ENCODE assay signal across 8 cellular contexts in the genomic region with DNA sequence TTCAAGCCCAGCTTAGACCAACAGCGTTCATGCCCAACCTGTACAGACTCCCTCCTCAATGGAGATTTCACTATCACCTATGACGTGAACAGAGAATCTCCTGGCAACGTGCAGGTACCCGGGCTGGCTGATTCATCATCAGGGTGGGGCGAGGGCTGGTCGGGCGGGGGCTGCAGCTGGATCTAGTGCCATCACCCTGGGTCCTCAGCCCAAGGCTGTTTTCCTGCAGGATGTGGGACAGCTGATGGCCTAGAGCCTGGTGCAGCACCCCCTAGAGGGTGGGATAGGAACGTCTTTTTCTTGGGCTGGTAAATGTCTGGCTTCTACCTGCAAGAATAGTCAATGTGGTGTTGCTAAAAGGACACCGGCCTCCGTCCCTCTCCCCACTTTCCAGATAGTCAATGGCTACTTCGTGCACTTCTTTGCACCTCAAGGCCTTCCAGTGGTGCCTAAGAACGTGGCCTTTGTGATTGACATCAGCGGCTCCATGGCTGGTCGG. TPM values are rescaled to one million over a fixed set of nuclear protein-coding genes. Genes with fewer than 3 reads are reported as not detected.
DNase-seq lines count a peak whose midpoint lies in the region; ATAC-seq and TF ChIP-seq lines count a peak whose summit lies in the region.
"Had no signal": no experiment of that assay in that cellular context is flagged by ENCODE, and none has a peak within 500 bp of the region (broad histone marks: within the 10 kb centered on the region; RNA-seq: fewer than 3 reads in every experiment).

No MANE protein-coding gene starts in this region.

- no peaks in the 10 kb centered on the region for H3K27me3 ChIP-seq in GM06990 (replicated peaks; ENCODE audit: control insufficient read depth, insufficient read depth, low read length)
- no peaks in the 10 kb centered on the region for H3K27me3 ChIP-seq in neural progenitor cell
- no peaks in the 10 kb centered on the region for H3K27me3 ChIP-seq in CD4-positive, alpha-beta memory T cell (ENCODE audit: insufficient read depth, low read length)

- ATAC-seq in HG02763 (IDR thresholded peaks at IDR 0.05; ENCODE audit: unreplicated experiment), result no peak

- no peaks in the 10 kb centered on the region for H4K20me1 ChIP-seq in neural progenitor cell (ENCODE audit: low read depth)

- peak overlapping the region; percentile 17 for H2AFZ ChIP-seq in neural progenitor cell (replicated peaks)

- no peaks in the 10 kb centered on the region for H3K36me3 Mint-ChIP-seq in neural progenitor cell
- H3K36me3 Mint-ChIP-seq in CD4-positive, alpha-beta memory T cell, result no peaks in the 10 kb centered on the region

- no peak overlapping the region for H3K4me2 ChIP-seq in neural progenitor cell

- no peaks in the 10 kb centered on the region for H3K9me3 ChIP-seq in neural progenitor cell (ENCODE audit: low read depth)
- H3K9me3 ChIP-seq in CD4-positive, alpha-beta memory T cell (ENCODE audit: control insufficient read depth in 1 of 2, low read length in 2 of 2), result no peaks in the 10 kb centered on the region

- peaks cover 9% of the 10 kb centered on the region for H3K4me1 Mint-ChIP-seq in neural progenitor cell
- H3K4me1 Mint-ChIP-seq in CD4-positive, alpha-beta memory T cell, result no peaks in the 10 kb centered on the region

- no peak overlapping the region for H3K9ac ChIP-seq in neural progenitor cell

- no peaks in the 10 kb centered on the region for H3K4me1 ChIP-seq in neural progenitor cell
- H3K4me1 ChIP-seq in CD4-positive, alpha-beta memory T cell (ENCODE audit: insufficient read depth, low read length), result no peaks in the 10 kb centered on the region

- H3F3A ChIP-seq in neural progenitor cell (ENCODE audit: low read depth), result no peaks in the 10 kb centered on the region

- no peaks in the 10 kb centered on the region for H3K79me2 ChIP-seq in neural progenitor cell (ENCODE audit: low read depth)

- H3K27me3 Mint-ChIP-seq in neural progenitor cell (ENCODE audit: insufficient read depth, low read depth), result no peaks in the 10 kb centered on the region
- H3K27me3 Mint-ChIP-seq in CD4-positive, alpha-beta memory T cell, result peaks cover 0 to 1% of the 10 kb centered on the region in 2 donors

- no peak overlapping the region for H3K27ac ChIP-seq in neural progenitor cell
- no peak overlapping the region for H3K27ac ChIP-seq in CD4-positive, alpha-beta memory T cell (ENCODE audit: low read depth, low read length)

- H3K27ac Mint-ChIP-seq in neural progenitor cell, result peak overlapping the region; percentile 49
- no peak overlapping the region for H3K27ac Mint-ChIP-seq in CD4-positive, alpha-beta memory T cell

- H3K4me3 ChIP-seq in GM06990 (replicated peaks; ENCODE audit: low read depth, low read length) (no peak overlapping the region), cardiac fibroblast (replicated peaks in 1 of 2; ENCODE audit: low read depth in 2 of 2, low read length in 2 of 2) (no peak overlapping the region), neural progenitor cell (no peak overlapping the region)
- no peak overlapping the region for H3K4me3 ChIP-seq in Jurkat, Clone E6-1 (ENCODE audit: low read length)
- no peak overlapping the region for H3K4me3 ChIP-seq in CD4-positive, alpha-beta memory T cell (ENCODE audit: low read length in 2 of 2)

- intact Hi-C loops in CD4-positive, alpha-beta memory T cell (cut with micrococcal nuclease), result no loop called here

- POLR2A ChIA-PET in CD4-positive, alpha-beta memory T cell (lab: Charles Lee; ENCODE audit: partially characterized antibody), result no interaction called here

- H3K9me3 Mint-ChIP-seq in neural progenitor cell, result no peaks in the 10 kb centered on the region
- no peaks in the 10 kb centered on the region for H3K9me3 Mint-ChIP-seq in CD4-positive, alpha-beta memory T cell

- DNase-seq in GM06990 (ENCODE audit: extremely low read depth, insufficient read length) (no peak), cardiac fibroblast (ENCODE audit: low read depth in 2 of 2) (peak in 1 of 2 donors; percentile 13), neural progenitor cell (ENCODE audit: low spot score) (peak; percentile 49), DMS153 treated with DMSO at 0.1 percent for 48 hours (lab: John Stamatoyannopoulos, UW; ENCODE audit: unreplicated experiment) (no peak)
- peak; percentile 36 for DNase-seq in Jurkat, Clone E6-1 (ENCODE audit: low read depth, low spot score)
- no peak for DNase-seq in CD4-positive, alpha-beta memory T cell
- DNase-seq: left cardiac atrium had no signal

- TF ChIP-seq CTCF in GM06990 (IDR thresholded peaks at IDR 0.05; ENCODE audit: insufficient read depth, low read length, poor library complexity, severe bottlenecking), result peak; percentile 73
- TF ChIP-seq CTCF in cardiac fibroblast (IDR thresholded peaks at IDR 0.05; ENCODE audit: low read depth, low read length), result peak; percentile 50
- peak; percentile 66 for TF ChIP-seq CTCF in neural progenitor cell (IDR thresholded peaks at IDR 0.05)

- CTCF ChIA-PET in CD4-positive, alpha-beta memory T cell (lab: Charles Lee; ENCODE audit: partially characterized antibody), result interaction anchor here (0.8 to 1.0 kb wide), 3 partner anchors 8 to 60 kb away, joined by 3 to 4 read pairs (median 3); no protein-coding TSS in a partner anchor

- no peak overlapping the region for H3K4me3 Mint-ChIP-seq in neural progenitor cell
- no peak overlapping the region for H3K4me3 Mint-ChIP-seq in CD4-positive, alpha-beta memory T cell

- H3K36me3 ChIP-seq in GM06990 (ENCODE audit: control insufficient read depth, insufficient read depth, low read length), result no peaks in the 10 kb centered on the region
- H3K36me3 ChIP-seq in neural progenitor cell, result no peaks in the 10 kb centered on the region
- no peaks in the 10 kb centered on the region for H3K36me3 ChIP-seq in CD4-positive, alpha-beta memory T cell (ENCODE audit: insufficient read depth, low read length)

RNA-seq across cellular contexts. Expression of a gene that starts 4.4 kb away (rescaled TPM):
- polyA plus RNA-seq in Jurkat, Clone E6-1 (2012; ENCODE audit: insufficient read depth, insufficient read length), result not detected
- not detected in 2 replicates for total RNA-seq in neural progenitor cell (ENCODE audit: low replicate concordance)
- total RNA-seq in CD4-positive, alpha-beta memory T cell, result not detected
- polyA plus RNA-seq in CD4-positive, alpha-beta memory T cell, result not detected

RNA-seq across cellular contexts. Expression of a gene that starts 21.6 kb away (rescaled TPM):
- polyA plus RNA-seq in Jurkat, Clone E6-1 (2012; ENCODE audit: insufficient read depth, insufficient read length), result not detected
- total RNA-seq in neural progenitor cell (ENCODE audit: low replicate concordance), result not detected in 2 replicates
- not detected for total RNA-seq in CD4-positive, alpha-beta memory T cell
- polyA plus RNA-seq in CD4-positive, alpha-beta memory T cell, result not detected
- total RNA-seq: left cardiac atrium had no signal

RNA-seq across cellular contexts. Expression of a gene that starts 28.3 kb away (rescaled TPM):
- polyA plus RNA-seq in Jurkat, Clone E6-1 (2012; ENCODE audit: insufficient read depth, insufficient read length), result 5.3 TPM
- 41.8 and 42.0 TPM in 2 replicates for total RNA-seq in neural progenitor cell (ENCODE audit: low replicate concordance)
- 10 to 100 TPM; 26.8 to 27.9 TPM for total RNA-seq in CD4-positive, alpha-beta memory T cell
- 10 to 100 TPM in 1 of 2 donors, 1 to 10 TPM in 1; 7.0 to 12.9 TPM for polyA plus RNA-seq in CD4-positive, alpha-beta memory T cell

RNA-seq across cellular contexts. Expression of a gene that starts 31.4 kb away (rescaled TPM):
- polyA plus RNA-seq in Jurkat, Clone E6-1 (2012; ENCODE audit: insufficient read depth, insufficient read length), result 2.1 TPM
- total RNA-seq in neural progenitor cell (ENCODE audit: low replicate concordance), result 1.1 and 2.4 TPM in 2 replicates
- total RNA-seq in CD4-positive, alpha-beta memory T cell, result 10 to 100 TPM; 50.5 to 50.7 TPM
- polyA plus RNA-seq in CD4-positive, alpha-beta memory T cell, result 1 to 10 TPM in 1 of 2 donors, under 1 TPM in 1; 0.07 to 1.6 TPM

RNA-seq across cellular contexts. Expression of a gene that starts 35.8 kb away (rescaled TPM):
- polyA plus RNA-seq in Jurkat, Clone E6-1 (2012; ENCODE audit: insufficient read depth, insufficient read length), result not detected
- total RNA-seq in neural progenitor cell (ENCODE audit: low replicate concordance), result 2.0 and 10.8 TPM in 2 replicates
- 1 to 10 TPM; 1.6 to 3.3 TPM for total RNA-seq in CD4-positive, alpha-beta memory T cell
- not detected for polyA plus RNA-seq in CD4-positive, alpha-beta memory T cell

Comparison
In these comparisons a context has a peak if more than half of its experiments do, and no peak if none do; other contexts are left out.
1. DNase-seq: peak in Jurkat, Clone E6-1 (single experiment) and neural progenitor cell (single experiment); none in GM06990 (single experiment), DMS153 treated with DMSO at 0.1 percent for 48 hours (single experiment) and CD4-positive, alpha-beta memory T cell (0 of 5).
2. Peak in every context shown above with its lines, with median percentiles within 50 percentile points of each other: CTCF ChIP-seq.